ENCODE assay signal across 1 cellular context in genomic region chr1:180906511-180906910, GRCh38.
TF ChIP-seq lines count a peak whose summit lies in the region.

No MANE protein-coding gene starts in this region.

TF ChIP-seq in H1, 55 proteins besides CTCF, POLR2A, EP300 and RAD21 (continued from another document):
- no peak for TF ChIP-seq GABPA (IDR thresholded peaks at IDR 0.05; ENCODE audit: borderline replicate concordance, insufficient read depth, low read length)
TF ChIP-seq in H1: peak in this region for 0.
